In genomic region chr14:91396959-91397815, GRCh38 we compare ENCODE assay signal across 8 cellular contexts. TPM values are rescaled to one million over a fixed set of nuclear protein-coding genes. Genes with fewer than 3 reads are reported as not detected.
DNase-seq lines count a peak whose midpoint lies in the region; ATAC-seq and TF ChIP-seq lines count a peak whose summit lies in the region.

No MANE protein-coding gene starts in this region.

- peak overlapping the region; percentile 67 to 88 for H3K27ac ChIP-seq in mucosa of rectum (ENCODE audit: low read depth in 2 of 2, low read length in 2 of 2)
- H3K27ac ChIP-seq in SK-N-SH (ENCODE audit: low read depth in 2 of 2, low read length in 1 of 2) = no peak overlapping the region

- TF ChIP-seq CTCF in SK-N-SH (IDR thresholded peaks at IDR 0.05) = no peak

- no peak overlapping the region for H2AFZ ChIP-seq in SK-N-SH (ENCODE audit: low read depth)

- H3K9me3 ChIP-seq in mucosa of rectum (ENCODE audit: control insufficient read depth in 2 of 2, low read length in 2 of 2) (no peaks in the 10 kb centered on the region), SK-N-SH (no peaks in the 10 kb centered on the region)

- no peak overlapping the region for H3K4me2 ChIP-seq in SK-N-SH

- 61% methylated on average over 12 of the region's 15 CpGs for WGBS in SK-N-SH (ENCODE audit: low lambda C conversion rate)

- H3K79me2 ChIP-seq in SK-N-SH (ENCODE audit: insufficient read depth) = no peaks in the 10 kb centered on the region

- POLR2A ChIA-PET in SK-N-SH (lab: Yijun Ruan, JAX) = interaction anchor here (0.6 kb wide), 1 partner anchor 62 kb away, joined by 3 read pairs; no protein-coding TSS in a partner anchor

- peak; percentile 70 for ATAC-seq in GM18867 (IDR thresholded peaks at IDR 0.05; ENCODE audit: unreplicated experiment)
- ATAC-seq in HG02678 (IDR thresholded peaks at IDR 0.05; ENCODE audit: unreplicated experiment) = peak; percentile 81

- no peak for TF ChIP-seq RAD21 in SK-N-SH (IDR thresholded peaks at IDR 0.05; ENCODE audit: low read length)

- peak; percentile 47 for DNase-seq in NCI-H2171 (lab: John Stamatoyannopoulos, UW)
- DNase-seq in activated naive CD4-positive, alpha-beta T cell treated with Interleukin-2 at 50 U/mL for 16 hours = peak; percentile 60
- DNase-seq in GM03348 (ENCODE audit: low spot score) = no peak
- DNase-seq in SK-N-SH = no peak
- DNase-seq in AG08396 (ENCODE audit: low spot score) = no peak

- H3K4me1 ChIP-seq in mucosa of rectum (ENCODE audit: control insufficient read depth in 2 of 2, insufficient read depth in 2 of 2, low read length in 2 of 2) (peaks cover 57 to 61% of the 10 kb centered on the region in 2 donors), SK-N-SH (ENCODE audit: control insufficient read depth in 1 of 2, insufficient read depth in 2 of 2, low read depth in 1 of 2, low read length in 1 of 2) (peaks cover 0 to 32% of the 10 kb centered on the region in 2 experiments; a peak in 1 of 4 replicates)

- H4K20me1 ChIP-seq in SK-N-SH (ENCODE audit: insufficient read depth) = no peaks in the 10 kb centered on the region

- peak overlapping the region; percentile 54 to 56 for H3K9ac ChIP-seq in mucosa of rectum (ENCODE audit: low read depth in 1 of 2, low read length in 2 of 2)
- no peak overlapping the region for H3K9ac ChIP-seq in SK-N-SH

- H3K36me3 ChIP-seq in mucosa of rectum (ENCODE audit: control insufficient read depth in 2 of 2, insufficient read depth in 2 of 2, low read length in 2 of 2) (no peaks in the 10 kb centered on the region), SK-N-SH (replicated peaks in 1 of 2; ENCODE audit: control insufficient read depth in 1 of 2, insufficient read depth in 2 of 2, low read length in 1 of 2) (no peaks in the 10 kb centered on the region)

- H3K4me3 ChIP-seq in mucosa of rectum (ENCODE audit: low read length in 2 of 2) (peak overlapping the region; percentile 12 to 51), SK-N-SH (ENCODE audit: low read depth in 2 of 2, low read length in 1 of 2) (no peak overlapping the region)

- no peaks in the 10 kb centered on the region for H3K9me2 ChIP-seq in SK-N-SH

- no peaks in the 10 kb centered on the region for H3F3A ChIP-seq in SK-N-SH (replicated peaks; ENCODE audit: insufficient read depth)

- no peaks in the 10 kb centered on the region for H3K27me3 ChIP-seq in mucosa of rectum (ENCODE audit: control insufficient read depth in 2 of 2, insufficient read depth in 2 of 2, low read length in 2 of 2)
- peaks cover 8% of the 10 kb centered on the region; the same call in 1 of the 2 replicates for H3K27me3 ChIP-seq in SK-N-SH (ENCODE audit: insufficient read depth)

- CTCF ChIA-PET in SK-N-SH (lab: Yijun Ruan, JAX) = interaction anchor here (1.0 kb wide), 1 partner anchor 22 kb away, joined by 4 read pairs; no protein-coding TSS in a partner anchor

- no peak for TF ChIP-seq EP300 in SK-N-SH (IDR thresholded peaks at IDR 0.05; ENCODE audit: borderline replicate concordance in 1 of 2, low read depth in 1 of 2, low read length in 1 of 2)

TF ChIP-seq in SK-N-SH, 30 proteins besides CTCF, POLR2A, EP300 and RAD21:
- TF ChIP-seq ZBTB33 (IDR thresholded peaks at IDR 0.05; ENCODE audit: borderline replicate concordance, low read depth) = no peak
- no peak for TF ChIP-seq YY1 (IDR thresholded peaks at IDR 0.05; ENCODE audit: low read depth)
- TF ChIP-seq RXRA (IDR thresholded peaks at IDR 0.05; ENCODE audit: borderline replicate concordance, low read depth) = no peak
- TF ChIP-seq FOSL2 (IDR thresholded peaks at IDR 0.05; ENCODE audit: borderline replicate concordance, low read depth) = no peak
- no peak for TF ChIP-seq PBX3 (IDR thresholded peaks at IDR 0.05)
- no peak for TF ChIP-seq TCF12 (IDR thresholded peaks at IDR 0.05)
- no peak for TF ChIP-seq MAX (IDR thresholded peaks at IDR 0.05; ENCODE audit: low read depth)
- no peak for TF ChIP-seq RFX5 (IDR thresholded peaks at IDR 0.05; ENCODE audit: low read length)
- no peak for TF ChIP-seq POLR2AphosphoS5 (IDR thresholded peaks at IDR 0.05; ENCODE audit: low read depth, low read length)
- TF ChIP-seq ELF1 (IDR thresholded peaks at IDR 0.05) = no peak
- TF ChIP-seq NFIC (IDR thresholded peaks at IDR 0.05; ENCODE audit: borderline replicate concordance) = no peak
- no peak for TF ChIP-seq SMC3 (IDR thresholded peaks at IDR 0.05; ENCODE audit: low read depth, low read length)
- no peak for TF ChIP-seq REST (IDR thresholded peaks at IDR 0.05; ENCODE audit: low read depth, low read length)
- no peak for TF ChIP-seq FOXJ3 (CRISPR knock-in tag; IDR thresholded peaks at IDR 0.05)
- TF ChIP-seq USF1 (IDR thresholded peaks at IDR 0.05; ENCODE audit: borderline replicate concordance, low read depth) = no peak
- no peak for TF ChIP-seq CHD2 (IDR thresholded peaks at IDR 0.05; ENCODE audit: low read length, partially characterized antibody)
- TF ChIP-seq TEAD4 (IDR thresholded peaks at IDR 0.05; ENCODE audit: borderline replicate concordance, insufficient read depth) = no peak
- TF ChIP-seq EZH2phosphoT487 (IDR thresholded peaks at IDR 0.05; ENCODE audit: borderline replicate concordance, low read depth) = no peak
- no peak for TF ChIP-seq JUND (IDR thresholded peaks at IDR 0.05)
- TF ChIP-seq GATA2 (CRISPR knock-in tag; IDR thresholded peaks at IDR 0.05) = no peak

RNA-seq across cellular contexts. Expression of gene CCDC88C, which starts 20.4 kb away (rescaled TPM):
- 0.28 and 0.39 TPM in 2 replicates for polyA plus RNA-seq in SK-N-SH (2012; rRNA removed)
- polyA plus RNA-seq in SK-N-SH (2012; cell fraction: cytosol; rRNA removed) = 0.37 and 0.50 TPM in 2 replicates
- polyA plus RNA-seq in SK-N-SH (2012; cell fraction: nucleus; rRNA removed) = 0.35 and 0.46 TPM in 2 replicates

Comparison
In these comparisons a context has a peak if more than half of its experiments do, and no peak if none do; other contexts are left out.
1. DNase-seq: peak in NCI-H2171 (single experiment) and activated naive CD4-positive, alpha-beta T cell treated with Interleukin-2 at 50 U/mL for 16 hours (single experiment); none in GM03348 (single experiment), SK-N-SH (single experiment) and AG08396 (single experiment).
2. H3K27ac ChIP-seq: peak in mucosa of rectum (2 of 2); none in SK-N-SH (0 of 2).
3. H3K4me3 ChIP-seq: peak in mucosa of rectum (2 of 2); none in SK-N-SH (0 of 2).